18 cellular contexts compared by ENCODE assay signal in the genomic region with DNA sequence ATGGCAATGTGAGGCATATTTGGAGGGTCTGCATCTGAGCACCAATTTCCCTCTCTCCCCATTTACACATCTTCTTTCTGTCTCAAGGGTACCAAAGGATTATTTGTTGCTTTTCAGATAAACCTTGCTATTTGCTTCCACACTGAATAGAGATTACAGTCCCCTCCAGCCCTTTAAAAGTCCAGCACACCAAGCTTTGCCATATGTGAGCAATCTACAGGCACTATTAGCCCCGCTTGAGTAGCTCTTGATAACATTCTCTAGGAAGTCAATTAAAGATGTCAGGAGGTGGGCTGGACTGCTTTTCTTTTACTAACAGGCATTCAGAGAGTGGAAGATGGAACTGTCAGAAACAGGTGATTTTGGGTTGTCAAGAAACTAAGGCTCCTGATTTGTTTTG.
DNase-seq lines count a peak whose midpoint lies in the region; ATAC-seq and TF ChIP-seq lines count a peak whose summit lies in the region.
"Had no signal": no experiment of that assay in that cellular context is flagged by ENCODE, and none has a peak within 500 bp of the region (broad histone marks: within the 10 kb centered on the region; RNA-seq: fewer than 3 reads in every experiment).

No MANE protein-coding gene starts in this region.

- DNase-seq in NCI-H2171 treated with DMSO at 0.1 percent for 48 hours (lab: John Stamatoyannopoulos, UW) (peak; percentile 28), NCI-H2171 (lab: John Stamatoyannopoulos, UW) (no peak), NCI-H524 treated with DMSO at 0.1 percent for 48 hours (lab: John Stamatoyannopoulos, UW) (peak; percentile 59), cerebellum (ENCODE audit: low spot score) (peak; percentile 17), hippocampal formation (lab: John Stamatoyannopoulos, UW) (no peak), T-helper 1 cell (no peak), PC-3 (no peak)
- DNase-seq in activated effector memory CD4-positive, alpha-beta T cell treated with anti-CD3 and anti-CD28 coated beads, Interleukin-2, amount 50 U/mL, for 16 hours, result no peak
- DNase-seq: CD8-positive, alpha-beta memory T cell; H7; KG1; NCI-H1048; NCI-H1694 treated with DMSO at 0.1 percent for 48 hours; NCI-H526; NK-92 treated with Interleukin-12 subunit alpha and Interleukin-12 subunit beta, amount 100 ng/mL, for 24 hours; SJCRH30 had no signal

- H3K4me3 ChIP-seq in PC-3 (ENCODE audit: low read length), result no peak overlapping the region
- H3K4me3 ChIP-seq: BLaER1, SJCRH30 had no signal

- H3K4me2 ChIP-seq in PC-3 (ENCODE audit: low read length), result no peak overlapping the region
- H3K4me2 ChIP-seq: BLaER1 had no signal

- no peaks in the 10 kb centered on the region for H4K20me1 ChIP-seq in PC-3 (ENCODE audit: low read length)
- H4K20me1 ChIP-seq: BLaER1 had no signal

- CTCF ChIA-PET in PC-3 (lab: Charles Lee), result no interaction called here

- no peaks in the 10 kb centered on the region for H3K9me3 ChIP-seq in PC-3 (ENCODE audit: low read length)
- H3K9me3 ChIP-seq: BLaER1, SJCRH30 had no signal

- H3K79me2 ChIP-seq in PC-3 (ENCODE audit: low read length), result no peaks in the 10 kb centered on the region

- H3K9me2 ChIP-seq in PC-3 (replicated peaks; ENCODE audit: low read length), result no peaks in the 10 kb centered on the region

- no peak overlapping the region for H2AFZ ChIP-seq in PC-3 (ENCODE audit: low read length)

- no peak overlapping the region for H3K9ac ChIP-seq in PC-3 (ENCODE audit: low read length)
- H3K9ac ChIP-seq: BLaER1 had no signal

- no TSS peak for BruUV-seq in PC-3 (replicated peaks; lab: Mats Ljungman, UMichigan)

- intact Hi-C loops in PC-3 (cut with micrococcal nuclease), result no loop called here

- POLR2A ChIA-PET in PC-3 (lab: Charles Lee; ENCODE audit: unreplicated experiment), result no interaction called here

- no peak for TF ChIP-seq CTCF in PC-3 (conservative IDR thresholded peaks at IDR 0.05; ENCODE audit: low read depth, low read length)

- H3K27ac ChIP-seq in PC-3 (ENCODE audit: low read length), result no peak overlapping the region
- H3K27ac ChIP-seq: BLaER1, SJCRH30 had no signal

- no peaks in the 10 kb centered on the region for H3K27me3 ChIP-seq in PC-3 (ENCODE audit: low read length)
- H3K27me3 ChIP-seq: BLaER1, SJCRH30 had no signal

- ATAC-seq in PC-3, result no peak
- ATAC-seq: HepG2 had no signal

- peaks cover 9% of the 10 kb centered on the region for H3K4me1 ChIP-seq in PC-3 (ENCODE audit: insufficient read depth, low read length)
- H3K4me1 ChIP-seq: BLaER1, SJCRH30 had no signal

- H3F3A ChIP-seq in PC-3 (ENCODE audit: low read length, unreplicated experiment), result no peaks in the 10 kb centered on the region

- no peaks in the 10 kb centered on the region for H3K36me3 ChIP-seq in PC-3 (ENCODE audit: low read depth, low read length)
- H3K36me3 ChIP-seq: BLaER1, SJCRH30 had no signal

Comparison
In these comparisons a context has a peak if more than half of its experiments do, and no peak if none do; other contexts are left out.
1. DNase-seq: peak in NCI-H2171 treated with DMSO at 0.1 percent for 48 hours (single experiment), NCI-H524 treated with DMSO at 0.1 percent for 48 hours (single experiment) and cerebellum (single experiment); none in NCI-H2171 (single experiment), activated effector memory CD4-positive, alpha-beta T cell treated with anti-CD3 and anti-CD28 coated beads, Interleukin-2, amount 50 U/mL, for 16 hours (single experiment), hippocampal formation (0 of 2), T-helper 1 cell (0 of 5) and PC-3 (single experiment).